In genomic region chr2:181304011-181304844, GRCh38 we compare ENCODE assay signal across 9 cellular contexts.
DNase-seq lines count a peak whose midpoint lies in the region; ATAC-seq and TF ChIP-seq lines count a peak whose summit lies in the region.
"Had no signal": no experiment of that assay in that cellular context is flagged by ENCODE, and none has a peak within 500 bp of the region (broad histone marks: within the 10 kb centered on the region; RNA-seq: fewer than 3 reads in every experiment).

No MANE protein-coding gene starts in this region.

- peaks cover 84% of the 10 kb centered on the region for H3K4me1 Mint-ChIP-seq in activated naive CD8-positive, alpha-beta T cell treated with anti-CD3 and anti-CD28 coated beads, Interleukin-2, amount 50 U/mL, for 24 hours
- H3K4me1 Mint-ChIP-seq in chondrocyte (ENCODE audit: low read depth): peaks cover 30% of the 10 kb centered on the region

- H3K27ac ChIP-seq in KOPT-K1 (ENCODE audit: low read depth, low read length, poor library complexity, severe bottlenecking): peak overlapping the region; percentile 97

- H3K36me3 Mint-ChIP-seq in activated naive CD8-positive, alpha-beta T cell treated with anti-CD3 and anti-CD28 coated beads, Interleukin-2, amount 50 U/mL, for 24 hours (ENCODE audit: low read depth): peaks cover 6% of the 10 kb centered on the region
- no peaks in the 10 kb centered on the region for H3K36me3 Mint-ChIP-seq in chondrocyte (ENCODE audit: low read depth)

- no peaks in the 10 kb centered on the region for H3K36me3 ChIP-seq in KOPT-K1 (ENCODE audit: insufficient read depth, low read length)

- no peak for TF ChIP-seq CTCF in chondrocyte (IDR thresholded peaks at IDR 0.05)

- peak overlapping the region; percentile 66 for H3K4me3 Mint-ChIP-seq in activated naive CD8-positive, alpha-beta T cell treated with anti-CD3 and anti-CD28 coated beads, Interleukin-2, amount 50 U/mL, for 24 hours
- H3K4me3 Mint-ChIP-seq in chondrocyte (ENCODE audit: unreplicated experiment): no peak overlapping the region
- H3K4me3 Mint-ChIP-seq: nephron had no signal

- DNase-seq in GF-D8 (lab: John Stamatoyannopoulos, UW): peak; percentile 81
- DNase-seq in activated naive CD8-positive, alpha-beta T cell treated with anti-CD3 and anti-CD28 coated beads, Interleukin-2, amount 50 U/mL, for 24 hours: no peak
- DNase-seq in chondrocyte (ENCODE audit: low spot score): no peak
- DNase-seq in stimulated activated CD4-positive, alpha-beta T cell treated with anti-CD3 and anti-CD28 coated beads, Interleukin-1b, Interleukin-23, amount 100 ng/mL, for 48 hours: no peak
- DNase-seq in A172 (ENCODE audit: low spot score): no peak
- no peak for DNase-seq in NCI-H226

- peaks cover 6% of the 10 kb centered on the region for H3K9me3 Mint-ChIP-seq in activated naive CD8-positive, alpha-beta T cell treated with anti-CD3 and anti-CD28 coated beads, Interleukin-2, amount 50 U/mL, for 24 hours
- H3K9me3 Mint-ChIP-seq in chondrocyte (ENCODE audit: low read depth): peaks cover 7% of the 10 kb centered on the region

- H3K27me3 Mint-ChIP-seq in activated naive CD8-positive, alpha-beta T cell treated with anti-CD3 and anti-CD28 coated beads, Interleukin-2, amount 50 U/mL, for 24 hours: no peaks in the 10 kb centered on the region
- H3K27me3 Mint-ChIP-seq in chondrocyte (ENCODE audit: low read depth): no peaks in the 10 kb centered on the region

- peak overlapping the region; percentile 93 for H3K27ac Mint-ChIP-seq in activated naive CD8-positive, alpha-beta T cell treated with anti-CD3 and anti-CD28 coated beads, Interleukin-2, amount 50 U/mL, for 24 hours
- H3K27ac Mint-ChIP-seq in chondrocyte (ENCODE audit: unreplicated experiment): no peak overlapping the region
- H3K27ac Mint-ChIP-seq: nephron had no signal

- ATAC-seq in GM21515 (IDR thresholded peaks at IDR 0.05; ENCODE audit: unreplicated experiment): peak; percentile 29
- no peak for ATAC-seq in activated naive CD8-positive, alpha-beta T cell treated with anti-CD3 and anti-CD28 coated beads, Interleukin-2, amount 50 U/mL, for 24 hours

- peaks cover 5% of the 10 kb centered on the region for H3K9me3 ChIP-seq in KOPT-K1 (ENCODE audit: insufficient read depth, low read length, poor library complexity, severe bottlenecking)
